In the genomic region with DNA sequence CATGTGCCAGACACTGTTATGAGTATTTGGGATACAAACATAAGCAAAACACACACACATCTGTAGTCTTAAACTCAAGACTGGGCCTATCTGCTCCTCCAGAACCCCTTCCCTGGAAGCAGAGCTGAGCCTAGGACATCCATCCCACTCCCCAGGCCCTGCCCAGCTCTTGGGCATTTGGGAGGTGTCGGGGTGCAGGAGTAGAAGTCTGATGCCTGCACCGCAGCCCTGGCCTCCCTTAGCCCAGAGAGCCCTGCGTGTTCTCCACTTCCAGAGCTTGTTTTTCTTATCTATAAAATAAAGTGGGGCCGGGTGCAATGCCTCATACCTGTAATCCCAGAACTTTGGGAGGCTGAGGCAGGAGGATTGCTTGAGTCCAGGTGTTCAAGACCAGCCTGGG, we compare ENCODE assay signal across 15 cellular contexts. TPM values are rescaled to one million over a fixed set of nuclear protein-coding genes. Genes with fewer than 3 reads are reported as not detected.
DNase-seq lines count a peak whose midpoint lies in the region; ATAC-seq and TF ChIP-seq lines count a peak whose summit lies in the region.
"Had no signal": no experiment of that assay in that cellular context is flagged by ENCODE, and none has a peak within 500 bp of the region (broad histone marks: within the 10 kb centered on the region; RNA-seq: fewer than 3 reads in every experiment).

No MANE protein-coding gene starts in this region.

- ATAC-seq in effector memory CD8-positive, alpha-beta T cell (replicated peaks), result peak; percentile 18
- ATAC-seq: CD8-positive, alpha-beta T cell; GM12878 had no signal

- H3K9me3 Mint-ChIP-seq in activated naive CD4-positive, alpha-beta T cell treated with anti-CD3 and anti-CD28 coated beads, Interleukin-2, amount 10 ng/mL, durations not matched to agents 7 days and 5 days, result no peaks in the 10 kb centered on the region
- no peaks in the 10 kb centered on the region for H3K9me3 Mint-ChIP-seq in effector memory CD8-positive, alpha-beta T cell
- no peaks in the 10 kb centered on the region for H3K9me3 Mint-ChIP-seq in activated T-helper 1 cell treated with anti-CD3 and anti-CD28 coated beads, Interleukin-12 subunit alpha, Interleukin-12 subunit beta, Interleukin-2, Interleukin-4 antibody, amounts not matched to agents 30 ng/mL and 10 ng/mL and 1 ng/mL, durations not matched to agents 14 hours and 24 hours and 36 hours
- H3K9me3 Mint-ChIP-seq: CD8-positive, alpha-beta T cell had no signal

- no peak for TF ChIP-seq CTCF in spleen (IDR thresholded peaks at IDR 0.05 in 8 of 11, conservative IDR thresholded peaks at IDR 0.05 in 3 of 11)
- no peak for TF ChIP-seq CTCF in thyroid gland (IDR thresholded peaks at IDR 0.05)

- no peak overlapping the region for H3K4me3 Mint-ChIP-seq in activated naive CD4-positive, alpha-beta T cell treated with anti-CD3 and anti-CD28 coated beads, Interleukin-2, amount 10 ng/mL, durations not matched to agents 7 days and 5 days
- H3K4me3 Mint-ChIP-seq in effector memory CD8-positive, alpha-beta T cell, result no peak overlapping the region
- H3K4me3 Mint-ChIP-seq in activated T-helper 1 cell treated with anti-CD3 and anti-CD28 coated beads, Interleukin-12 subunit alpha, Interleukin-12 subunit beta, Interleukin-2, Interleukin-4 antibody, amounts not matched to agents 30 ng/mL and 10 ng/mL and 1 ng/mL, durations not matched to agents 14 hours and 24 hours and 36 hours, result no peak overlapping the region
- H3K4me3 Mint-ChIP-seq: CD8-positive, alpha-beta T cell had no signal

- WGBS in spleen, 5 donors, result 93 to 100% (median 99%) methylated on average over 4 of the region's 4 CpGs
- 91 to 100% methylated on average over 4 of the region's 4 CpGs for WGBS in thyroid gland, 2 donors

- H3K36me3 Mint-ChIP-seq in activated naive CD4-positive, alpha-beta T cell treated with anti-CD3 and anti-CD28 coated beads, Interleukin-2, amount 10 ng/mL, durations not matched to agents 7 days and 5 days, result peaks cover 15% of the 10 kb centered on the region
- peaks cover 25% of the 10 kb centered on the region for H3K36me3 Mint-ChIP-seq in effector memory CD8-positive, alpha-beta T cell (ENCODE audit: insufficient read depth)
- peaks cover 26% of the 10 kb centered on the region for H3K36me3 Mint-ChIP-seq in activated T-helper 1 cell treated with anti-CD3 and anti-CD28 coated beads, Interleukin-12 subunit alpha, Interleukin-12 subunit beta, Interleukin-2, Interleukin-4 antibody, amounts not matched to agents 30 ng/mL and 10 ng/mL and 1 ng/mL, durations not matched to agents 14 hours and 24 hours and 36 hours (ENCODE audit: low read depth)

- H3K4me1 ChIP-seq in spleen (peaks cover 0 to 10% (median 0%) of the 10 kb centered on the region in 6 donors), thyroid gland (no peaks in the 10 kb centered on the region)
- H3K4me1 ChIP-seq: HAP-1 had no signal

- peaks cover 0 to 38% (median 22%) of the 10 kb centered on the region in 6 donors for H3K36me3 ChIP-seq in spleen
- peaks cover 9 to 18% of the 10 kb centered on the region in 2 donors for H3K36me3 ChIP-seq in thyroid gland

- no peak for DNase-seq in activated naive CD4-positive, alpha-beta T cell treated with anti-CD3 and anti-CD28 coated beads, Interleukin-2, amount 10 ng/mL, durations not matched to agents 7 days and 5 days
- DNase-seq in activated naive CD4-positive, alpha-beta T cell treated with Interleukin-2 at 50 U/mL for 16 hours, result no peak
- peak; percentile 1 for DNase-seq in GM03348 (ENCODE audit: low spot score)
- no peak for DNase-seq in effector memory CD8-positive, alpha-beta T cell
- DNase-seq in spleen, result peak; percentile 62
- no peak for DNase-seq in activated T-helper 1 cell treated with anti-CD3 and anti-CD28 coated beads, Interleukin-12 subunit alpha, Interleukin-12 subunit beta, Interleukin-2, Interleukin-4 antibody, amounts not matched to agents 30 ng/mL and 10 ng/mL and 1 ng/mL, durations not matched to agents 14 hours and 24 hours and 36 hours (ENCODE audit: low spot score)
- no peak for DNase-seq in thyroid gland
- DNase-seq: 8988T; Calu3; CD8-positive, alpha-beta T cell; GF-D8; GM23248 had no signal

- H3K4me3 ChIP-seq in spleen (no peak overlapping the region), thyroid gland (replicated peaks in 1 of 3) (no peak overlapping the region)
- H3K4me3 ChIP-seq: BLaER1, GM12878, GM23248, HAP-1 had no signal

- peak overlapping the region; percentile 19 for H3K27ac Mint-ChIP-seq in activated naive CD4-positive, alpha-beta T cell treated with anti-CD3 and anti-CD28 coated beads, Interleukin-2, amount 10 ng/mL, durations not matched to agents 7 days and 5 days
- H3K27ac Mint-ChIP-seq in effector memory CD8-positive, alpha-beta T cell, result peak overlapping the region in 1 of 2 donors; percentile 41
- no peak overlapping the region for H3K27ac Mint-ChIP-seq in activated T-helper 1 cell treated with anti-CD3 and anti-CD28 coated beads, Interleukin-12 subunit alpha, Interleukin-12 subunit beta, Interleukin-2, Interleukin-4 antibody, amounts not matched to agents 30 ng/mL and 10 ng/mL and 1 ng/mL, durations not matched to agents 14 hours and 24 hours and 36 hours
- H3K27ac Mint-ChIP-seq: CD8-positive, alpha-beta T cell had no signal

- H3K9me3 ChIP-seq in spleen (peaks cover 0 to 4% (median 0%) of the 10 kb centered on the region in 8 donors), thyroid gland (no peaks in the 10 kb centered on the region)
- H3K9me3 ChIP-seq: BLaER1, HAP-1 had no signal

- H3K27me3 Mint-ChIP-seq in activated naive CD4-positive, alpha-beta T cell treated with anti-CD3 and anti-CD28 coated beads, Interleukin-2, amount 10 ng/mL, durations not matched to agents 7 days and 5 days, result no peaks in the 10 kb centered on the region
- no peaks in the 10 kb centered on the region for H3K27me3 Mint-ChIP-seq in effector memory CD8-positive, alpha-beta T cell
- H3K27me3 Mint-ChIP-seq in activated T-helper 1 cell treated with anti-CD3 and anti-CD28 coated beads, Interleukin-12 subunit alpha, Interleukin-12 subunit beta, Interleukin-2, Interleukin-4 antibody, amounts not matched to agents 30 ng/mL and 10 ng/mL and 1 ng/mL, durations not matched to agents 14 hours and 24 hours and 36 hours (ENCODE audit: insufficient read depth), result no peaks in the 10 kb centered on the region

- H3K4me1 Mint-ChIP-seq in activated naive CD4-positive, alpha-beta T cell treated with anti-CD3 and anti-CD28 coated beads, Interleukin-2, amount 10 ng/mL, durations not matched to agents 7 days and 5 days, result no peaks in the 10 kb centered on the region
- peaks cover 17 to 18% of the 10 kb centered on the region in 2 donors for H3K4me1 Mint-ChIP-seq in effector memory CD8-positive, alpha-beta T cell (ENCODE audit: low read depth in 2 of 2)
- H3K4me1 Mint-ChIP-seq in activated T-helper 1 cell treated with anti-CD3 and anti-CD28 coated beads, Interleukin-12 subunit alpha, Interleukin-12 subunit beta, Interleukin-2, Interleukin-4 antibody, amounts not matched to agents 30 ng/mL and 10 ng/mL and 1 ng/mL, durations not matched to agents 14 hours and 24 hours and 36 hours (ENCODE audit: low read depth), result peaks cover 21% of the 10 kb centered on the region

- H3K27ac ChIP-seq in spleen (no peak overlapping the region), thyroid gland (no peak overlapping the region)
- H3K27ac ChIP-seq: BLaER1, GM23248 had no signal

- intact Hi-C loops in spleen (cut with DNase I; ENCODE audit: low total_unique reads) (no loop called here), thyroid gland (cut with DNase I) (no loop called here)
- intact Hi-C loops in activated T-helper 1 cell treated with anti-CD3 and anti-CD28 coated beads, Interleukin-12 subunit alpha, Interleukin-12 subunit beta, Interleukin-2, Interleukin-4 antibody, amounts not matched to agents 30 ng/mL and 10 ng/mL and 1 ng/mL, durations not matched to agents 14 hours and 24 hours and 36 hours (cut with micrococcal nuclease), result no loop called here

- CTCF ChIA-PET in activated naive CD4-positive, alpha-beta T cell treated with anti-CD3 and anti-CD28 coated beads, Interleukin-2, amount 10 ng/mL, durations not matched to agents 7 days and 5 days (lab: Charles Lee), result no interaction called here

- no peaks in the 10 kb centered on the region for H3K27me3 ChIP-seq in spleen (replicated peaks in 1 of 7)
- no peaks in the 10 kb centered on the region for H3K27me3 ChIP-seq in thyroid gland
- H3K27me3 ChIP-seq: BLaER1 had no signal

- TF ChIP-seq POLR2A in spleen (IDR thresholded peaks at IDR 0.05) (no peak), thyroid gland (IDR thresholded peaks at IDR 0.05) (no peak)

RNA-seq across cellular contexts. Expression of gene HSP90AA1, which starts 11.7 kb away (rescaled TPM):
- total RNA-seq in spleen (100 to 1,000 TPM; 162 to 395 (median 240) TPM), thyroid gland (100 to 1,000 TPM; 217 to 405 (median 278) TPM)
- polyA plus RNA-seq in spleen, result 100 to 1,000 TPM in 2 of 3 donors, 10 to 100 TPM in 1; 98.3 to 178 (median 139) TPM
- 993 and 995 TPM in 2 replicates for total RNA-seq in activated T-helper 1 cell treated with anti-CD3 and anti-CD28 coated beads, Interleukin-12 subunit alpha, Interleukin-12 subunit beta, Interleukin-2, Interleukin-4 antibody, amounts not matched to agents 30 ng/mL and 10 ng/mL and 1 ng/mL, durations not matched to agents 14 hours and 24 hours and 36 hours

Comparison
In these comparisons a context has a peak if more than half of its experiments do, and no peak if none do; other contexts are left out.
1. DNase-seq: peak in GM03348 (single experiment) and spleen (single experiment); none in activated naive CD4-positive, alpha-beta T cell treated with anti-CD3 and anti-CD28 coated beads, Interleukin-2, amount 10 ng/mL, durations not matched to agents 7 days and 5 days (single experiment), activated naive CD4-positive, alpha-beta T cell treated with Interleukin-2 at 50 U/mL for 16 hours (single experiment), effector memory CD8-positive, alpha-beta T cell (0 of 3), activated T-helper 1 cell treated with anti-CD3 and anti-CD28 coated beads, Interleukin-12 subunit alpha, Interleukin-12 subunit beta, Interleukin-2, Interleukin-4 antibody, amounts not matched to agents 30 ng/mL and 10 ng/mL and 1 ng/mL, durations not matched to agents 14 hours and 24 hours and 36 hours (single experiment) and thyroid gland (0 of 2).